In genomic region chr5:141960449-141961323, GRCh38 we compare ENCODE assay signal across 8 cellular contexts. TPM values are rescaled to one million over a fixed set of nuclear protein-coding genes. Genes with fewer than 3 reads are reported as not detected.
DNase-seq lines count a peak whose midpoint lies in the region; ATAC-seq and TF ChIP-seq lines count a peak whose summit lies in the region.

No MANE protein-coding gene starts in this region.

- CTCF ChIA-PET in CD8-positive, alpha-beta T cell (lab: Charles Lee), result interaction anchor here (0.6 to 10.4 kb wide), 53 partner anchors 9 to 738 kb away, joined by 3 to 244 read pairs (median 4); partner anchors contain the start of genes DELE1, PCDH1 and RNF14
- CTCF ChIA-PET in activated CD4-positive, alpha-beta T cell treated with anti-CD3 and anti-CD28 coated beads, Interleukin-2, amount 10 ng/mL, durations not matched to agents 7 days and 5 days (lab: Charles Lee), result interaction anchor here (0.6 to 7.5 kb wide), 42 partner anchors 10 to 448 kb away, joined by 3 to 107 read pairs (median 5); partner anchors contain the start of genes ARAP3, DELE1, NDFIP1 and PCDH1

- DNase-seq in CD8-positive, alpha-beta T cell, result peak; percentile 81 to 97 (median 89)
- DNase-seq in NCI-H748 (lab: John Stamatoyannopoulos, UW; ENCODE audit: unreplicated experiment) (peak; percentile 83), dermis blood vessel endothelial cell (peak; percentile 90), medulla oblongata (ENCODE audit: extremely low spot score) (peak; percentile 98)
- DNase-seq in activated CD4-positive, alpha-beta T cell treated with anti-CD3 and anti-CD28 coated beads, Interleukin-2, amount 10 ng/mL, durations not matched to agents 7 days and 5 days, result peak; percentile 95
- DNase-seq in stimulated activated CD8-positive, alpha-beta memory T cell treated with anti-CD3 and anti-CD28 coated beads, Interleukin-15, amount 100 ng/mL, for 4 hours (ENCODE audit: low read depth in 2 of 2), result peak; percentile 66 to 78

- POLR2A ChIA-PET in CD8-positive, alpha-beta T cell (lab: Charles Lee), result interaction anchor here (0.7 to 3.6 kb wide), 18 partner anchors 8 to 397 kb away, joined by 3 to 38 read pairs (median 4); partner anchors contain the start of genes DELE1, FCHSD1, PCDH1 and RNF14
- POLR2A ChIA-PET in activated CD4-positive, alpha-beta T cell treated with anti-CD3 and anti-CD28 coated beads, Interleukin-2, amount 10 ng/mL, durations not matched to agents 7 days and 5 days (lab: Charles Lee), result interaction anchor here (0.7 to 2.2 kb wide), 3 partner anchors 8 to 268 kb away, joined by 3 to 13 read pairs (median 4); partner anchors contain the start of gene RNF14

- peaks cover 4% of the 10 kb centered on the region for H3K36me3 Mint-ChIP-seq in CD8-positive, alpha-beta T cell
- no peaks in the 10 kb centered on the region for H3K36me3 Mint-ChIP-seq in activated CD4-positive, alpha-beta T cell treated with anti-CD3 and anti-CD28 coated beads, Interleukin-2, amount 10 ng/mL, durations not matched to agents 7 days and 5 days (ENCODE audit: low read depth)

- ATAC-seq in CD8-positive, alpha-beta T cell, result peak; percentile 99
- peak; percentile 95 for ATAC-seq in GM19397 (IDR thresholded peaks at IDR 0.05; ENCODE audit: unreplicated experiment)
- ATAC-seq in HG03469 (IDR thresholded peaks at IDR 0.05; ENCODE audit: unreplicated experiment), result peak; percentile 76

- H3K9me3 ChIP-seq in CD8-positive, alpha-beta T cell (ENCODE audit: low read length), result no peaks in the 10 kb centered on the region

- H3K27me3 Mint-ChIP-seq in CD8-positive, alpha-beta T cell (ENCODE audit: low read depth), result no peaks in the 10 kb centered on the region
- no peaks in the 10 kb centered on the region for H3K27me3 Mint-ChIP-seq in activated CD4-positive, alpha-beta T cell treated with anti-CD3 and anti-CD28 coated beads, Interleukin-2, amount 10 ng/mL, durations not matched to agents 7 days and 5 days

- H3K4me1 Mint-ChIP-seq in CD8-positive, alpha-beta T cell (ENCODE audit: low read depth), result peaks cover 43% of the 10 kb centered on the region
- H3K4me1 Mint-ChIP-seq in activated CD4-positive, alpha-beta T cell treated with anti-CD3 and anti-CD28 coated beads, Interleukin-2, amount 10 ng/mL, durations not matched to agents 7 days and 5 days, result peaks cover 53% of the 10 kb centered on the region

- H3K36me3 ChIP-seq in CD8-positive, alpha-beta T cell (ENCODE audit: insufficient read depth, low read length), result no peaks in the 10 kb centered on the region

- no peaks in the 10 kb centered on the region for H3K9me3 Mint-ChIP-seq in CD8-positive, alpha-beta T cell
- no peaks in the 10 kb centered on the region for H3K9me3 Mint-ChIP-seq in activated CD4-positive, alpha-beta T cell treated with anti-CD3 and anti-CD28 coated beads, Interleukin-2, amount 10 ng/mL, durations not matched to agents 7 days and 5 days

- no peak overlapping the region for H3K27ac ChIP-seq in CD8-positive, alpha-beta T cell (ENCODE audit: low read depth, low read length)

- TF ChIP-seq CTCF in CD8-positive, alpha-beta T cell (IDR thresholded peaks at IDR 0.05), result peak; percentile 83

- H3K27ac Mint-ChIP-seq in CD8-positive, alpha-beta T cell, result peak overlapping the region; percentile 95
- peak overlapping the region; percentile 95 for H3K27ac Mint-ChIP-seq in activated CD4-positive, alpha-beta T cell treated with anti-CD3 and anti-CD28 coated beads, Interleukin-2, amount 10 ng/mL, durations not matched to agents 7 days and 5 days

- H3K27me3 ChIP-seq in CD8-positive, alpha-beta T cell (ENCODE audit: insufficient read depth, low read length), result no peaks in the 10 kb centered on the region

- peaks cover 42% of the 10 kb centered on the region for H3K4me1 ChIP-seq in CD8-positive, alpha-beta T cell (ENCODE audit: insufficient read depth, low read length)

- H3K4me3 ChIP-seq in CD8-positive, alpha-beta T cell (ENCODE audit: low read depth, low read length), result no peak overlapping the region

- H3K4me3 Mint-ChIP-seq in CD8-positive, alpha-beta T cell, result peak overlapping the region; percentile 59
- peak overlapping the region; percentile 46 for H3K4me3 Mint-ChIP-seq in activated CD4-positive, alpha-beta T cell treated with anti-CD3 and anti-CD28 coated beads, Interleukin-2, amount 10 ng/mL, durations not matched to agents 7 days and 5 days

- intact Hi-C loops in CD8-positive, alpha-beta T cell (cut with DNase I, micrococcal nuclease), result loop anchor here (1.0 to 2.0 kb wide), 6 partner anchors 9 to 295 kb away; partner anchors contain the start of gene RNF14 (in 1 of the 2)

RNA-seq across cellular contexts. Expression of gene PCDH12, which starts 2.7 kb away (rescaled TPM):
- total RNA-seq in CD8-positive, alpha-beta T cell, result not detected
- under 1 TPM; 0.73 to 0.82 TPM for total RNA-seq in activated CD4-positive, alpha-beta T cell treated with anti-CD3 and anti-CD28 coated beads, Interleukin-2, amount 10 ng/mL, durations not matched to agents 7 days and 5 days
- 48.2 and 60.9 TPM in 2 replicates for total RNA-seq in dermis blood vessel endothelial cell

RNA-seq across cellular contexts. Expression of gene RNF14, which starts 8.2 kb away (rescaled TPM):
- total RNA-seq in CD8-positive, alpha-beta T cell, result 10 to 100 TPM; 11.3 to 12.8 TPM
- 10 to 100 TPM; 28.8 to 33.7 TPM for total RNA-seq in activated CD4-positive, alpha-beta T cell treated with anti-CD3 and anti-CD28 coated beads, Interleukin-2, amount 10 ng/mL, durations not matched to agents 7 days and 5 days
- 75.7 and 88.3 TPM in 2 replicates for total RNA-seq in dermis blood vessel endothelial cell

RNA-seq across cellular contexts. Expression of gene DELE1, which starts 37.0 kb away (rescaled TPM):
- total RNA-seq in CD8-positive, alpha-beta T cell, result 10 to 100 TPM; 61.7 to 65.0 TPM
- 10 to 100 TPM; 71.5 to 72.1 TPM for total RNA-seq in activated CD4-positive, alpha-beta T cell treated with anti-CD3 and anti-CD28 coated beads, Interleukin-2, amount 10 ng/mL, durations not matched to agents 7 days and 5 days
- 66.4 and 81.7 TPM in 2 replicates for total RNA-seq in dermis blood vessel endothelial cell

RNA-seq across cellular contexts. Expression of gene GNPDA1, which starts 52.1 kb away (rescaled TPM):
- total RNA-seq in CD8-positive, alpha-beta T cell, result 1 to 10 TPM; 5.2 TPM
- total RNA-seq in activated CD4-positive, alpha-beta T cell treated with anti-CD3 and anti-CD28 coated beads, Interleukin-2, amount 10 ng/mL, durations not matched to agents 7 days and 5 days, result 10 to 100 TPM; 34.4 to 36.1 TPM
- total RNA-seq in dermis blood vessel endothelial cell, result 51.4 and 54.1 TPM in 2 replicates

Comparison
In these comparisons a context has a peak if more than half of its experiments do, and no peak if none do; other contexts are left out.
1. RNA of gene PCDH12, which starts 2.7 kb away (total RNA-seq): 48.2 to 60.9 TPM in dermis blood vessel endothelial cell; 0.73 to 0.82 TPM in activated CD4-positive, alpha-beta T cell treated with anti-CD3 and anti-CD28 coated beads, Interleukin-2, amount 10 ng/mL, durations not matched to agents 7 days and 5 days and not detected in CD8-positive, alpha-beta T cell; every median in the first group is over 10 times any median in the second.
2. Peak in every context shown above with its lines, with median percentiles within 50 percentile points of each other: ATAC-seq and DNase-seq.